In genomic region chr9:75086443-75087278, GRCh38 we compare ENCODE assay signal across 7 cellular contexts. TPM values are rescaled to one million over a fixed set of nuclear protein-coding genes. Genes with fewer than 3 reads are reported as not detected.
A peak's percentile ranks its signal among the peaks of the same experiment; 100 is the strongest.
DNase-seq lines count a peak whose midpoint lies in the region; ATAC-seq and TF ChIP-seq lines count a peak whose summit lies in the region.

No MANE protein-coding gene starts in this region.

- no peak overlapping the region for H2BK5ac ChIP-seq in IMR-90 (ENCODE audit: low read depth, low read length, poor library complexity, severe bottlenecking)

- H3K27ac Mint-ChIP-seq in activated T-helper 17 cell treated with anti-CD3 and anti-CD28 coated beads, Interleukin-2, amount 50 U/mL, for 72 hours = peak overlapping the region; percentile 93
- H3K27ac Mint-ChIP-seq in stimulated activated naive B cell treated with anti-CD40 and anti-IgM and Interleukin-4, amounts not matched to agents 10 μg/mL and 1 μg/mL and 100 μg/mL, for 72 hours = peak overlapping the region; percentile 51

- H4K5ac ChIP-seq in IMR-90 (ENCODE audit: low read depth, low read length) = no peak overlapping the region

- peaks cover 2% of the 10 kb centered on the region; the same call in 1 of the 2 replicates for H3K4me1 ChIP-seq in IMR-90 (ENCODE audit: control insufficient read depth, insufficient read depth, low read length)
- H3K4me1 ChIP-seq in iPS-18a (ENCODE audit: control insufficient read depth, low read depth, low read length) = peaks cover 13% of the 10 kb centered on the region

- peak overlapping the region; percentile 95 for H3K4me2 ChIP-seq in IMR-90 (ENCODE audit: low read depth, low read length)

- POLR2A ChIA-PET in IMR-90 (lab: Charles Lee; ENCODE audit: unreplicated experiment) = no interaction called here

- no peak for TF ChIP-seq CTCF in IMR-90 (conservative IDR thresholded peaks at IDR 0.05; ENCODE audit: low read depth, low read length)

- H3K23ac ChIP-seq in IMR-90 (ENCODE audit: low read depth, low read length) = no peak overlapping the region

- no peak for TF ChIP-seq RAD21 in IMR-90 (IDR thresholded peaks at IDR 0.05; ENCODE audit: low read length)

- no peak for DNase-seq in IMR-90
- DNase-seq in stimulated activated naive B cell treated with anti-CD40 and anti-IgM and Interleukin-4, amounts not matched to agents 10 μg/mL and 1 μg/mL and 100 μg/mL, for 72 hours = no peak
- DNase-seq in dedifferentiated amniotic fluid mesenchymal stem cell (ENCODE audit: extremely low spot score) = no peak

- H3K56ac ChIP-seq in IMR-90 (ENCODE audit: extremely low read depth, insufficient read depth, low read length) = no peak overlapping the region

- H2BK15ac ChIP-seq in IMR-90 (ENCODE audit: low read depth, low read length) = no peak overlapping the region

- H3K36me3 ChIP-seq in IMR-90 (ENCODE audit: control insufficient read depth, insufficient read depth, low read length) (no peaks in the 10 kb centered on the region), iPS-18a (ENCODE audit: control insufficient read depth, low read depth, low read length) (no peaks in the 10 kb centered on the region)

- no peak overlapping the region for H3K14ac ChIP-seq in IMR-90 (replicated peaks; ENCODE audit: low read depth, low read length)

- no peaks in the 10 kb centered on the region for H4K20me1 ChIP-seq in IMR-90 (ENCODE audit: insufficient read depth, low read length)

- H3K9ac ChIP-seq in IMR-90 (ENCODE audit: low read depth, low read length) (0 out of 2 replicates have a peak overlapping the region, but pooled peaks have one; percentile 32), iPS-18a (ENCODE audit: low read length) (peak overlapping the region; percentile 65)

- no peak overlapping the region for H2AK9ac ChIP-seq in IMR-90 (replicated peaks; ENCODE audit: low read depth, low read length, poor library complexity)

- no CpG with 5 or more reads among the region's 16 CpGs for WGBS in IMR-90 (ENCODE audit: extremely low coverage in 2 of 2, insufficient read length in 1 of 2), 2 experiments

- no peak overlapping the region for H4K91ac ChIP-seq in IMR-90 (ENCODE audit: insufficient read depth, low read depth, low read length)

- H3K4me3 Mint-ChIP-seq in activated T-helper 17 cell treated with anti-CD3 and anti-CD28 coated beads, Interleukin-2, amount 50 U/mL, for 72 hours = peak overlapping the region; percentile 91
- peak overlapping the region; percentile 67 to 91 for H3K4me3 Mint-ChIP-seq in stimulated activated naive B cell treated with anti-CD40 and anti-IgM and Interleukin-4, amounts not matched to agents 10 μg/mL and 1 μg/mL and 100 μg/mL, for 72 hours

- in situ Hi-C loops in IMR-90 (cut with MboI; ENCODE audit: low sequenced_read_pairs) = no loop called here

- H4K8ac ChIP-seq in IMR-90 (ENCODE audit: low read depth in 2 of 2, low read length in 2 of 2) = peak overlapping the region in 1 of 2 experiments; percentile 22; a peak in 2 of 4 replicates

- no peaks in the 10 kb centered on the region for H3K27me3 Mint-ChIP-seq in activated T-helper 17 cell treated with anti-CD3 and anti-CD28 coated beads, Interleukin-2, amount 50 U/mL, for 72 hours
- H3K27me3 Mint-ChIP-seq in stimulated activated naive B cell treated with anti-CD40 and anti-IgM and Interleukin-4, amounts not matched to agents 10 μg/mL and 1 μg/mL and 100 μg/mL, for 72 hours = no peaks in the 10 kb centered on the region

- H2AK5ac ChIP-seq in IMR-90 (ENCODE audit: low read depth, low read length) = no peak overlapping the region

- no peak overlapping the region for H3K18ac ChIP-seq in IMR-90 (ENCODE audit: low read depth, low read length)

- dilution Hi-C loops in IMR-90 (cut with HindIII; ENCODE audit: low sequenced_read_pairs, unreplicated experiment) = no loop called here

- H3K36me3 Mint-ChIP-seq in activated T-helper 17 cell treated with anti-CD3 and anti-CD28 coated beads, Interleukin-2, amount 50 U/mL, for 72 hours (ENCODE audit: low read depth) = peaks cover 73% of the 10 kb centered on the region
- H3K36me3 Mint-ChIP-seq in stimulated activated naive B cell treated with anti-CD40 and anti-IgM and Interleukin-4, amounts not matched to agents 10 μg/mL and 1 μg/mL and 100 μg/mL, for 72 hours = peaks cover 6 to 7% of the 10 kb centered on the region in 2 donors

- no peak for TF ChIP-seq POLR2A in IMR-90 (IDR thresholded peaks at IDR 0.05; ENCODE audit: low read depth, low read length)

- no peak for ATAC-seq in IMR-90 (ENCODE audit: low read depth)
- ATAC-seq in activated T-helper 17 cell treated with anti-CD3 and anti-CD28 coated beads, Interleukin-2, amount 50 U/mL, for 72 hours (replicated peaks) = no peak
- no peak for ATAC-seq in stimulated activated naive B cell treated with anti-CD40 and anti-IgM and Interleukin-4, amounts not matched to agents 10 μg/mL and 1 μg/mL and 100 μg/mL, for 72 hours (replicated peaks)
- ATAC-seq in HG03565 (IDR thresholded peaks at IDR 0.05; ENCODE audit: unreplicated experiment) = no peak
- ATAC-seq in HG03175 (IDR thresholded peaks at IDR 0.05; ENCODE audit: unreplicated experiment) = no peak

- no peak overlapping the region for H2AFZ ChIP-seq in IMR-90 (replicated peaks; ENCODE audit: low read length, poor library complexity)

- H3K4me3 ChIP-seq in IMR-90 (ENCODE audit: insufficient read depth, low read depth, low read length) (peak overlapping the region; percentile 99; the same call in 1 of the 2 replicates), iPS-18a (ENCODE audit: low read length) (peak overlapping the region; percentile 82)

- peaks cover 29% of the 10 kb centered on the region for H3K4me1 Mint-ChIP-seq in activated T-helper 17 cell treated with anti-CD3 and anti-CD28 coated beads, Interleukin-2, amount 50 U/mL, for 72 hours
- H3K4me1 Mint-ChIP-seq in stimulated activated naive B cell treated with anti-CD40 and anti-IgM and Interleukin-4, amounts not matched to agents 10 μg/mL and 1 μg/mL and 100 μg/mL, for 72 hours = peaks cover 14 to 21% of the 10 kb centered on the region in 2 donors

- no peak overlapping the region for H2BK120ac ChIP-seq in IMR-90 (ENCODE audit: low read depth, low read length)

- no TSS peak for BruUV-seq in IMR-90 (replicated peaks; lab: Mats Ljungman, UMichigan)

- peaks cover 2% of the 10 kb centered on the region; the same call in 1 of the 2 replicates for H3K9me1 ChIP-seq in IMR-90 (ENCODE audit: insufficient read depth, low read length)

- H3K79me1 ChIP-seq in IMR-90 (ENCODE audit: low read depth in 1 of 2, low read length in 2 of 2) = peaks cover 11 to 30% of the 10 kb centered on the region in 2 experiments; a peak in 2 of 4 replicates

- CTCF ChIA-PET in IMR-90 (lab: Yijun Ruan, JAX) = interaction anchor here (0.6 to 1.6 kb wide), 3 partner anchors 22 to 255 kb away, joined by 3 to 4 read pairs (median 4); no protein-coding TSS in a partner anchor

- H2BK20ac ChIP-seq in IMR-90 (ENCODE audit: low read depth, low read length) = no peak overlapping the region; the same call in 1 of the 2 replicates

- H3K9me3 Mint-ChIP-seq in activated T-helper 17 cell treated with anti-CD3 and anti-CD28 coated beads, Interleukin-2, amount 50 U/mL, for 72 hours = no peaks in the 10 kb centered on the region
- no peaks in the 10 kb centered on the region for H3K9me3 Mint-ChIP-seq in stimulated activated naive B cell treated with anti-CD40 and anti-IgM and Interleukin-4, amounts not matched to agents 10 μg/mL and 1 μg/mL and 100 μg/mL, for 72 hours

- no peak overlapping the region for H3K4ac ChIP-seq in IMR-90 (ENCODE audit: low read depth, low read length)

- intact Hi-C loops in IMR-90 (cut with micrococcal nuclease) = loop anchor here (5.0 kb wide), 1 partner anchor 151 kb away; no protein-coding TSS in a partner anchor

- no peaks in the 10 kb centered on the region for H3K27me3 ChIP-seq in IMR-90 (ENCODE audit: control insufficient read depth, insufficient read depth, low read length)
- peaks cover 11% of the 10 kb centered on the region for H3K27me3 ChIP-seq in iPS-18a (ENCODE audit: control insufficient read depth, insufficient read depth, low read length)

- H3K27ac ChIP-seq in IMR-90 (ENCODE audit: insufficient read depth, low read length) = no peak overlapping the region
- no peak overlapping the region for H3K27ac ChIP-seq in iPS-18a (ENCODE audit: low read length)

- H3K9me3 ChIP-seq in IMR-90 (ENCODE audit: control insufficient read depth, insufficient read depth, low read length) = no peaks in the 10 kb centered on the region
- H3K9me3 ChIP-seq in iPS-18a (ENCODE audit: control insufficient read depth, low read depth, low read length) = no peaks in the 10 kb centered on the region

TF ChIP-seq in IMR-90, 13 proteins besides CTCF, POLR2A, EP300 and RAD21 (continues in another document):
- TF ChIP-seq USF2 (IDR thresholded peaks at IDR 0.05; ENCODE audit: low read depth, low read length) (no peak), FOS (IDR thresholded peaks at IDR 0.05; ENCODE audit: low read depth, low read length) (no peak), BHLHE40 (IDR thresholded peaks at IDR 0.05; ENCODE audit: low read depth, low read length) (no peak), MAZ (IDR thresholded peaks at IDR 0.05; ENCODE audit: borderline replicate concordance, low read depth, low read length) (no peak), MAFK (IDR thresholded peaks at IDR 0.05; ENCODE audit: low read depth, low read length) (peak; percentile 51)

RNA-seq across cellular contexts. Expression of gene NMRK1, which starts 1.3 kb away (rescaled TPM):
- total RNA-seq in IMR-90 (2012; rRNA removed) = 5.7 and 6.7 TPM in 2 replicates
- polyA plus RNA-seq in IMR-90 (2012; rRNA removed) = 5.3 and 5.9 TPM in 2 replicates
- polyA plus RNA-seq in IMR-90 (2012; cell fraction: cytosol; rRNA removed) = 1.8 and 2.0 TPM in 2 replicates
- 1.8 and 18.7 TPM in 2 replicates for polyA plus RNA-seq in IMR-90 (2012; cell fraction: nucleus; rRNA removed; ENCODE audit: low replicate concordance)
- 10 to 100 TPM; 39.6 to 51.5 TPM for total RNA-seq in activated T-helper 17 cell treated with anti-CD3 and anti-CD28 coated beads, Interleukin-2, amount 50 U/mL, for 72 hours

RNA-seq across cellular contexts. Expression of gene OSTF1, which starts 1.7 kb away (rescaled TPM):
- 41.6 and 50.0 TPM in 2 replicates for total RNA-seq in IMR-90 (2012; rRNA removed)
- polyA plus RNA-seq in IMR-90 (2012; rRNA removed) = 15.4 and 17.1 TPM in 2 replicates
- polyA plus RNA-seq in IMR-90 (2012; cell fraction: cytosol; rRNA removed) = 4.7 and 5.2 TPM in 2 replicates
- polyA plus RNA-seq in IMR-90 (2012; cell fraction: nucleus; rRNA removed; ENCODE audit: low replicate concordance) = 0.84 and 6.2 TPM in 2 replicates
- 100 to 1,000 TPM; 131 to 217 TPM for total RNA-seq in activated T-helper 17 cell treated with anti-CD3 and anti-CD28 coated beads, Interleukin-2, amount 50 U/mL, for 72 hours

RNA-seq across cellular contexts. Expression of gene CARNMT1, which starts 58.6 kb away (rescaled TPM):
- 10.0 and 21.1 TPM in 2 replicates for total RNA-seq in IMR-90 (2012; rRNA removed)
- polyA plus RNA-seq in IMR-90 (2012; rRNA removed) = 4.9 and 5.5 TPM in 2 replicates
- 6.0 and 9.9 TPM in 2 replicates for polyA plus RNA-seq in IMR-90 (2012; cell fraction: cytosol; rRNA removed)
- polyA plus RNA-seq in IMR-90 (2012; cell fraction: nucleus; rRNA removed; ENCODE audit: low replicate concordance) = 3.4 and 5.2 TPM in 2 replicates
- 10 to 100 TPM; 26.8 to 39.1 TPM for total RNA-seq in activated T-helper 17 cell treated with anti-CD3 and anti-CD28 coated beads, Interleukin-2, amount 50 U/mL, for 72 hours
